In genomic region chr7:107173691-107174406, GRCh38 we compare ENCODE assay signal across 10 cellular contexts. TPM values are rescaled to one million over a fixed set of nuclear protein-coding genes. Genes with fewer than 3 reads are reported as not detected.
DNase-seq lines count a peak whose midpoint lies in the region; ATAC-seq, FAIRE-seq and TF ChIP-seq lines count a peak whose summit lies in the region.
"Had no signal": no experiment of that assay in that cellular context is flagged by ENCODE, and none has a peak within 500 bp of the region (broad histone marks: within the 10 kb centered on the region; RNA-seq: fewer than 3 reads in every experiment).

No MANE protein-coding gene starts in this region.

- no peaks in the 10 kb centered on the region for H3K27me3 Mint-ChIP-seq in activated naive CD4-positive, alpha-beta T cell treated with anti-CD3 and anti-CD28 coated beads for 36 hours (ENCODE audit: low read depth)
- no peaks in the 10 kb centered on the region for H3K27me3 Mint-ChIP-seq in activated naive CD4-positive, alpha-beta T cell treated with anti-CD3 and anti-CD28 coated beads, Interleukin-2, amount 10 ng/mL, durations not matched to agents 7 days and 5 days
- H3K27me3 Mint-ChIP-seq in activated T-helper 2 cell treated with anti-CD3 and anti-CD28 coated beads, Interferon-gamma antibody, Interleukin-2, Interleukin-4, amounts not matched to agents 10 μg/mL and 5 μg/mL and 100 μg/mL, durations not matched to agents 14 hours and 24 hours and 36 hours (ENCODE audit: low read depth): no peaks in the 10 kb centered on the region

- H3K4me1 Mint-ChIP-seq in activated naive CD4-positive, alpha-beta T cell treated with anti-CD3 and anti-CD28 coated beads for 36 hours (ENCODE audit: low read depth): peaks cover 58% of the 10 kb centered on the region
- peaks cover 32% of the 10 kb centered on the region for H3K4me1 Mint-ChIP-seq in activated naive CD4-positive, alpha-beta T cell treated with anti-CD3 and anti-CD28 coated beads, Interleukin-2, amount 10 ng/mL, durations not matched to agents 7 days and 5 days
- peaks cover 35% of the 10 kb centered on the region for H3K4me1 Mint-ChIP-seq in activated T-helper 2 cell treated with anti-CD3 and anti-CD28 coated beads, Interferon-gamma antibody, Interleukin-2, Interleukin-4, amounts not matched to agents 10 μg/mL and 5 μg/mL and 100 μg/mL, durations not matched to agents 14 hours and 24 hours and 36 hours (ENCODE audit: low read depth)

- peak overlapping the region; percentile 56 for H3K27ac Mint-ChIP-seq in activated naive CD4-positive, alpha-beta T cell treated with anti-CD3 and anti-CD28 coated beads for 36 hours
- no peak overlapping the region for H3K27ac Mint-ChIP-seq in activated naive CD4-positive, alpha-beta T cell treated with anti-CD3 and anti-CD28 coated beads, Interleukin-2, amount 10 ng/mL, durations not matched to agents 7 days and 5 days
- peak overlapping the region; percentile 81 for H3K27ac Mint-ChIP-seq in activated T-helper 2 cell treated with anti-CD3 and anti-CD28 coated beads, Interferon-gamma antibody, Interleukin-2, Interleukin-4, amounts not matched to agents 10 μg/mL and 5 μg/mL and 100 μg/mL, durations not matched to agents 14 hours and 24 hours and 36 hours

- H3K27me3 ChIP-seq in spleen (replicated peaks in 1 of 7) (no peaks in the 10 kb centered on the region), pancreas (no peaks in the 10 kb centered on the region)

- ATAC-seq in HG03045 (IDR thresholded peaks at IDR 0.05; ENCODE audit: unreplicated experiment) (peak; percentile 55), pancreas (no peak)

- 52 to 65% (median 58%) methylated on average over 4 of the region's 4 CpGs for WGBS in spleen, 5 donors
- 37 to 41% methylated on average over 4 of the region's 4 CpGs for WGBS in pancreas, 2 donors

- CTCF ChIA-PET in activated naive CD4-positive, alpha-beta T cell treated with anti-CD3 and anti-CD28 coated beads for 36 hours (lab: Charles Lee): interaction anchor here (0.6 to 1.5 kb wide), 3 partner anchors 10 to 151 kb away, joined by 3 to 5 read pairs (median 4); no protein-coding TSS in a partner anchor
- CTCF ChIA-PET in activated naive CD4-positive, alpha-beta T cell treated with anti-CD3 and anti-CD28 coated beads, Interleukin-2, amount 10 ng/mL, durations not matched to agents 7 days and 5 days (lab: Charles Lee): interaction anchor here (0.5 kb wide), 1 partner anchor 707 kb away, joined by 3 read pairs; no protein-coding TSS in a partner anchor

- H3K9me3 Mint-ChIP-seq in activated naive CD4-positive, alpha-beta T cell treated with anti-CD3 and anti-CD28 coated beads for 36 hours: no peaks in the 10 kb centered on the region
- H3K9me3 Mint-ChIP-seq in activated naive CD4-positive, alpha-beta T cell treated with anti-CD3 and anti-CD28 coated beads, Interleukin-2, amount 10 ng/mL, durations not matched to agents 7 days and 5 days: no peaks in the 10 kb centered on the region
- no peaks in the 10 kb centered on the region for H3K9me3 Mint-ChIP-seq in activated T-helper 2 cell treated with anti-CD3 and anti-CD28 coated beads, Interferon-gamma antibody, Interleukin-2, Interleukin-4, amounts not matched to agents 10 μg/mL and 5 μg/mL and 100 μg/mL, durations not matched to agents 14 hours and 24 hours and 36 hours

- H3K27ac ChIP-seq in substantia nigra (ENCODE audit: low read depth, low read length, poor library complexity, severe bottlenecking): peak overlapping the region; percentile 66
- no peak overlapping the region for H3K27ac ChIP-seq in spleen
- no peak overlapping the region for H3K27ac ChIP-seq in pancreas
- H3K27ac ChIP-seq: RWPE1 had no signal

- H3K36me3 Mint-ChIP-seq in activated naive CD4-positive, alpha-beta T cell treated with anti-CD3 and anti-CD28 coated beads for 36 hours (ENCODE audit: low read depth): peaks cover under 1% of the 10 kb centered on the region
- H3K36me3 Mint-ChIP-seq in activated naive CD4-positive, alpha-beta T cell treated with anti-CD3 and anti-CD28 coated beads, Interleukin-2, amount 10 ng/mL, durations not matched to agents 7 days and 5 days: peaks cover 9% of the 10 kb centered on the region
- peaks cover 20% of the 10 kb centered on the region for H3K36me3 Mint-ChIP-seq in activated T-helper 2 cell treated with anti-CD3 and anti-CD28 coated beads, Interferon-gamma antibody, Interleukin-2, Interleukin-4, amounts not matched to agents 10 μg/mL and 5 μg/mL and 100 μg/mL, durations not matched to agents 14 hours and 24 hours and 36 hours (ENCODE audit: low read depth)

- H3K4me3 ChIP-seq in spleen (no peak overlapping the region), pancreas (no peak overlapping the region)

- H3K4me3 Mint-ChIP-seq in activated naive CD4-positive, alpha-beta T cell treated with anti-CD3 and anti-CD28 coated beads for 36 hours: peak overlapping the region; percentile 38
- no peak overlapping the region for H3K4me3 Mint-ChIP-seq in activated naive CD4-positive, alpha-beta T cell treated with anti-CD3 and anti-CD28 coated beads, Interleukin-2, amount 10 ng/mL, durations not matched to agents 7 days and 5 days
- no peak overlapping the region for H3K4me3 Mint-ChIP-seq in activated T-helper 2 cell treated with anti-CD3 and anti-CD28 coated beads, Interferon-gamma antibody, Interleukin-2, Interleukin-4, amounts not matched to agents 10 μg/mL and 5 μg/mL and 100 μg/mL, durations not matched to agents 14 hours and 24 hours and 36 hours (ENCODE audit: low read depth)

- TF ChIP-seq POLR2A in spleen (IDR thresholded peaks at IDR 0.05): no peak

- H3K4me1 ChIP-seq in spleen (peaks cover 46 to 90% (median 75%) of the 10 kb centered on the region in 6 donors), pancreas (peaks cover 17 to 44% (median 40%) of the 10 kb centered on the region in 3 donors)

- H3K9me3 ChIP-seq in spleen (no peaks in the 10 kb centered on the region), pancreas (no peaks in the 10 kb centered on the region)

- intact Hi-C loops in activated naive CD4-positive, alpha-beta T cell treated with anti-CD3 and anti-CD28 coated beads for 36 hours (cut with micrococcal nuclease): loop anchor here (10.0 kb wide), 1 partner anchor 641 kb away; no protein-coding TSS in a partner anchor
- intact Hi-C loops in activated T-helper 2 cell treated with anti-CD3 and anti-CD28 coated beads, Interferon-gamma antibody, Interleukin-2, Interleukin-4, amounts not matched to agents 10 μg/mL and 5 μg/mL and 100 μg/mL, durations not matched to agents 14 hours and 24 hours and 36 hours (cut with micrococcal nuclease): loop anchor here (1.0 kb wide), 1 partner anchor 386 kb away; no protein-coding TSS in a partner anchor
- intact Hi-C loops in spleen (cut with DNase I; ENCODE audit: low total_unique reads) (no loop called here), pancreas (cut with DNase I) (no loop called here)

- no peak for FAIRE-seq in pancreas (lab: Jason Lieb, UNC)

- H3K36me3 ChIP-seq in spleen (peaks cover 0 to 19% (median 1%) of the 10 kb centered on the region in 6 donors), pancreas (no peaks in the 10 kb centered on the region)

- TF ChIP-seq CTCF in spleen (IDR thresholded peaks at IDR 0.05 in 8 of 11, conservative IDR thresholded peaks at IDR 0.05 in 3 of 11): no peak
- TF ChIP-seq CTCF in pancreas (IDR thresholded peaks at IDR 0.05): no peak

- no peak for DNase-seq in activated naive CD4-positive, alpha-beta T cell treated with anti-CD3 and anti-CD28 coated beads for 36 hours
- no peak for DNase-seq in activated naive CD4-positive, alpha-beta T cell treated with anti-CD3 and anti-CD28 coated beads, Interleukin-2, amount 10 ng/mL, durations not matched to agents 7 days and 5 days
- DNase-seq in activated T-helper 2 cell treated with anti-CD3 and anti-CD28 coated beads, Interferon-gamma antibody, Interleukin-2, Interleukin-4, amounts not matched to agents 10 μg/mL and 5 μg/mL and 100 μg/mL, durations not matched to agents 14 hours and 24 hours and 36 hours (ENCODE audit: low spot score): no peak
- DNase-seq in substantia nigra (lab: John Stamatoyannopoulos, UW) (no peak), glomerular visceral epithelial cell (ENCODE audit: extremely low spot score) (no peak), spleen (no peak), pancreas (no peak)
- DNase-seq: AML-193 had no signal

RNA-seq across cellular contexts. Expression of gene HBP1, which starts 5.0 kb away (rescaled TPM):
- total RNA-seq in activated naive CD4-positive, alpha-beta T cell treated with anti-CD3 and anti-CD28 coated beads for 36 hours: 10 to 100 TPM; 41.8 to 42.2 TPM
- total RNA-seq in activated T-helper 2 cell treated with anti-CD3 and anti-CD28 coated beads, Interferon-gamma antibody, Interleukin-2, Interleukin-4, amounts not matched to agents 10 μg/mL and 5 μg/mL and 100 μg/mL, durations not matched to agents 14 hours and 24 hours and 36 hours: 17.0 and 19.3 TPM in 2 replicates
- total RNA-seq in spleen (100 to 1,000 TPM in 3 of 7 donors, 10 to 100 TPM in 4; 71.4 to 141 (median 84.5) TPM), pancreas (10 to 100 TPM; 22.6 to 50.4 (median 32.2) TPM)
- polyA plus RNA-seq in spleen (10 to 100 TPM; 23.9 to 34.8 (median 32.1) TPM), pancreas (10 to 100 TPM; 13.3 to 19.4 TPM)

Comparison
In these comparisons a context has a peak if more than half of its experiments do, and no peak if none do; other contexts are left out.
1. intact Hi-C loops: an anchor here in activated naive CD4-positive, alpha-beta T cell treated with anti-CD3 and anti-CD28 coated beads for 36 hours (10.0 kb wide) and activated T-helper 2 cell treated with anti-CD3 and anti-CD28 coated beads, Interferon-gamma antibody, Interleukin-2, Interleukin-4, amounts not matched to agents 10 μg/mL and 5 μg/mL and 100 μg/mL, durations not matched to agents 14 hours and 24 hours and 36 hours (1.0 kb wide); none called in spleen and pancreas.